In genomic region chr9:137136926-137137607, GRCh38 we compare ENCODE assay signal across 18 cellular contexts.
"Had no signal": no experiment of that assay in that cellular context is flagged by ENCODE, and none has a peak within 500 bp of the region (broad histone marks: within the 10 kb centered on the region; RNA-seq: fewer than 3 reads in every experiment).

No MANE protein-coding gene starts in this region.

- ATAC-seq: activated CD8-positive, alpha-beta T cell treated with anti-CD3 and anti-CD28 coated beads, Interleukin-2, amount 10 ng/mL, durations not matched to agents 7 days and 5 days; gastroesophageal sphincter; left lobe of liver; pancreas had no signal

- FAIRE-seq: colon, endometrium, pancreas, urothelium cell line had no signal

- H3K27ac Mint-ChIP-seq: activated CD8-positive, alpha-beta T cell treated with anti-CD3 and anti-CD28 coated beads, Interleukin-2, amount 10 ng/mL, durations not matched to agents 7 days and 5 days; activated naive CD4-positive, alpha-beta T cell treated with anti-CD3 and anti-CD28 coated beads, Interleukin-2, amount 50 U/mL, for 24 hours; neural progenitor cell; stimulated activated memory B cell treated with anti-CD40 and anti-IgM and Interleukin-4, amounts not matched to agents 10 μg/mL and 1 μg/mL and 100 μg/mL, for 72 hours; WTC11 had no signal

- H3K9me3 Mint-ChIP-seq: activated naive CD4-positive, alpha-beta T cell treated with anti-CD3 and anti-CD28 coated beads, Interleukin-2, amount 50 U/mL, for 24 hours; naive B cell; stimulated activated memory B cell treated with anti-CD40 and anti-IgM and Interleukin-4, amounts not matched to agents 10 μg/mL and 1 μg/mL and 100 μg/mL, for 72 hours; WTC11 had no signal

- H3K4me3 Mint-ChIP-seq: activated CD8-positive, alpha-beta T cell treated with anti-CD3 and anti-CD28 coated beads, Interleukin-2, amount 10 ng/mL, durations not matched to agents 7 days and 5 days; activated naive CD4-positive, alpha-beta T cell treated with anti-CD3 and anti-CD28 coated beads, Interleukin-2, amount 50 U/mL, for 24 hours; stimulated activated memory B cell treated with anti-CD40 and anti-IgM and Interleukin-4, amounts not matched to agents 10 μg/mL and 1 μg/mL and 100 μg/mL, for 72 hours had no signal

- H3K36me3 Mint-ChIP-seq: activated naive CD4-positive, alpha-beta T cell treated with anti-CD3 and anti-CD28 coated beads, Interleukin-2, amount 50 U/mL, for 24 hours; stimulated activated memory B cell treated with anti-CD40 and anti-IgM and Interleukin-4, amounts not matched to agents 10 μg/mL and 1 μg/mL and 100 μg/mL, for 72 hours; WTC11 had no signal

- DNase-seq: activated CD4-positive, alpha-beta T cell treated with anti-CD3 and anti-CD28 coated beads for 48 hours; activated CD8-positive, alpha-beta memory T cell treated with anti-CD3 and anti-CD28 coated beads, Interleukin-2, amount 50 U/mL, for 4 hours; activated CD8-positive, alpha-beta T cell treated with anti-CD3 and anti-CD28 coated beads, Interleukin-2, amount 10 ng/mL, durations not matched to agents 7 days and 5 days; activated effector memory CD4-positive, alpha-beta T cell treated with anti-CD3 and anti-CD28 coated beads, Interleukin-2, amount 50 U/mL, for 16 hours; activated T-cell treated with anti-CD3 and anti-CD28 coated beads, Interleukin-2, amount 50 U/mL, for 48 hours; islet precursor cell; naive B cell; thyroid gland had no signal
